8 cellular contexts compared by ENCODE assay signal in genomic region chr7:127254163-127254684, GRCh38. TPM values are rescaled to one million over a fixed set of nuclear protein-coding genes. Genes with fewer than 3 reads are reported as not detected.
A peak's percentile ranks its signal among the peaks of the same experiment; 100 is the strongest.
DNase-seq lines count a peak whose midpoint lies in the region; ATAC-seq lines count a peak whose summit lies in the region.

No MANE protein-coding gene starts in this region.

- peaks cover 6% of the 10 kb centered on the region for H3K4me1 ChIP-seq in iPS-15b (ENCODE audit: control insufficient read depth, insufficient read depth, low read length)

- intact Hi-C loops in activated CD4-positive, alpha-beta T cell treated with anti-CD3 and anti-CD28 coated beads for 36 hours (cut with DNase I, micrococcal nuclease): loop anchor here (1.0 to 10.0 kb wide), 5 partner anchors 147 to 452 kb away; no protein-coding TSS in a partner anchor

- no peak for ATAC-seq in activated CD4-positive, alpha-beta T cell treated with anti-CD3 and anti-CD28 coated beads for 36 hours
- ATAC-seq in T-helper 17 cell (no peak), GM19395 (IDR thresholded peaks at IDR 0.05; ENCODE audit: unreplicated experiment) (no peak)
- no peak for ATAC-seq in stimulated activated effector memory CD8-positive, alpha-beta T cell treated with anti-CD3 and anti-CD28 coated beads, Interleukin-12 subunit alpha, Interleukin-12 subunit beta, amount 100 ng/mL, for 72 hours

- H3K9ac ChIP-seq in iPS-15b (ENCODE audit: low read depth, low read length): no peak overlapping the region

- no peak for DNase-seq in activated CD4-positive, alpha-beta T cell treated with anti-CD3 and anti-CD28 coated beads for 36 hours
- no peak for DNase-seq in activated CD4-positive, alpha-beta T cell treated with anti-CD3 and anti-CD28 coated beads, Interleukin-2, amount 50 U/mL, for 48 hours
- DNase-seq in T-helper 17 cell (no peak), germinal center (ENCODE audit: low spot score) (no peak), midbrain (lab: John Stamatoyannopoulos, UW) (no peak)
- no peak for DNase-seq in stimulated activated effector memory CD8-positive, alpha-beta T cell treated with anti-CD3 and anti-CD28 coated beads, Interleukin-12 subunit alpha, Interleukin-12 subunit beta, amount 100 ng/mL, for 72 hours (ENCODE audit: low spot score in 2 of 2)

- H3K4me3 ChIP-seq in iPS-15b (ENCODE audit: low read depth, low read length): peak overlapping the region; percentile 74

- peak overlapping the region; percentile 75 for H3K4me3 Mint-ChIP-seq in activated CD4-positive, alpha-beta T cell treated with anti-CD3 and anti-CD28 coated beads for 36 hours
- peak overlapping the region; percentile 90 for H3K4me3 Mint-ChIP-seq in T-helper 17 cell
- peak overlapping the region; percentile 78 for H3K4me3 Mint-ChIP-seq in stimulated activated effector memory CD8-positive, alpha-beta T cell treated with anti-CD3 and anti-CD28 coated beads, Interleukin-12 subunit alpha, Interleukin-12 subunit beta, amount 100 ng/mL, for 72 hours

- H3K9me3 Mint-ChIP-seq in activated CD4-positive, alpha-beta T cell treated with anti-CD3 and anti-CD28 coated beads for 36 hours (ENCODE audit: low read depth): no peaks in the 10 kb centered on the region
- H3K9me3 Mint-ChIP-seq in stimulated activated effector memory CD8-positive, alpha-beta T cell treated with anti-CD3 and anti-CD28 coated beads, Interleukin-12 subunit alpha, Interleukin-12 subunit beta, amount 100 ng/mL, for 72 hours: no peaks in the 10 kb centered on the region

- peaks cover 62% of the 10 kb centered on the region for H3K27me3 Mint-ChIP-seq in activated CD4-positive, alpha-beta T cell treated with anti-CD3 and anti-CD28 coated beads for 36 hours
- H3K27me3 Mint-ChIP-seq in T-helper 17 cell: peaks cover 71% of the 10 kb centered on the region

- no peak overlapping the region for H3K27ac Mint-ChIP-seq in activated CD4-positive, alpha-beta T cell treated with anti-CD3 and anti-CD28 coated beads for 36 hours
- H3K27ac Mint-ChIP-seq in T-helper 17 cell: no peak overlapping the region
- no peak overlapping the region for H3K27ac Mint-ChIP-seq in stimulated activated effector memory CD8-positive, alpha-beta T cell treated with anti-CD3 and anti-CD28 coated beads, Interleukin-12 subunit alpha, Interleukin-12 subunit beta, amount 100 ng/mL, for 72 hours

- H3K9me3 ChIP-seq in T-helper 17 cell (ENCODE audit: control insufficient read depth, low read length, poor library complexity, severe bottlenecking) (no peaks in the 10 kb centered on the region), iPS-15b (ENCODE audit: control insufficient read depth, insufficient read depth, low read length) (no peaks in the 10 kb centered on the region)

- H3K27me3 ChIP-seq in iPS-15b (ENCODE audit: control insufficient read depth, insufficient read depth, low read length): peaks cover 66% of the 10 kb centered on the region

- POLR2A ChIA-PET in activated CD4-positive, alpha-beta T cell treated with anti-CD3 and anti-CD28 coated beads for 36 hours (lab: Charles Lee): no interaction called here

- CTCF ChIA-PET in activated CD4-positive, alpha-beta T cell treated with anti-CD3 and anti-CD28 coated beads for 36 hours (lab: Charles Lee): interaction anchor here (0.6 to 2.2 kb wide), 14 partner anchors 8 to 1106 kb away, joined by 3 to 10 read pairs (median 3); no protein-coding TSS in a partner anchor

- H3K36me3 ChIP-seq in iPS-15b (ENCODE audit: control insufficient read depth, insufficient read depth, low read length): no peaks in the 10 kb centered on the region

- H3K4me1 Mint-ChIP-seq in activated CD4-positive, alpha-beta T cell treated with anti-CD3 and anti-CD28 coated beads for 36 hours: peaks cover 10% of the 10 kb centered on the region
- peaks cover 21% of the 10 kb centered on the region for H3K4me1 Mint-ChIP-seq in T-helper 17 cell
- peaks cover 20% of the 10 kb centered on the region for H3K4me1 Mint-ChIP-seq in stimulated activated effector memory CD8-positive, alpha-beta T cell treated with anti-CD3 and anti-CD28 coated beads, Interleukin-12 subunit alpha, Interleukin-12 subunit beta, amount 100 ng/mL, for 72 hours

- no peaks in the 10 kb centered on the region for H3K36me3 Mint-ChIP-seq in activated CD4-positive, alpha-beta T cell treated with anti-CD3 and anti-CD28 coated beads for 36 hours (ENCODE audit: low read depth)
- H3K36me3 Mint-ChIP-seq in T-helper 17 cell (ENCODE audit: low read depth): no peaks in the 10 kb centered on the region
- H3K36me3 Mint-ChIP-seq in stimulated activated effector memory CD8-positive, alpha-beta T cell treated with anti-CD3 and anti-CD28 coated beads, Interleukin-12 subunit alpha, Interleukin-12 subunit beta, amount 100 ng/mL, for 72 hours: peaks cover 5% of the 10 kb centered on the region

RNA-seq across cellular contexts. Expression of gene GRM8, which starts 1.5 kb away (rescaled TPM):
- not detected for total RNA-seq in activated CD4-positive, alpha-beta T cell treated with anti-CD3 and anti-CD28 coated beads for 36 hours
- not detected for total RNA-seq in T-helper 17 cell
